Comparison of ENCODE assay signal across 18 cellular contexts in the genomic region with DNA sequence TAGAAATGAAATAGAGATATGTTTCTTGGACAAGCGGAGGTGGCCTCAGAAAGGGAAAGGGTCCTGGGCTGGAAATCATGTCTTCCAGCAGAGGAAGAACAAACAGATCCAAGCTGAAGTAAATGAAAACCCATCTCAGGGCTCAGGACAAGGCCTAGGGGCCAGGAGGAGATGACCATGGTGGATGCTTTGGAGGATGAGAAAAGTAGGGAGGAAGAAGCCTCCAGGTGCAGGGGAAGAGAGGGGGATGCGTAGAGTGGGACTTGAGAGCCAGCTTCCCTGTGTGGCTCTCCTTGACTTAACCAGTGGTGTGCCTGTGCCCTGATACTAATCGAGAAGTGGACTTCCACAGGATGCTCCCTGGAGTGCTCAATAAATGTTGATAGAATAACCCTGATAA.
A peak's percentile ranks its signal among the peaks of the same experiment; 100 is the strongest.
DNase-seq lines count a peak whose midpoint lies in the region; ATAC-seq, FAIRE-seq and TF ChIP-seq lines count a peak whose summit lies in the region.
"Had no signal": no experiment of that assay in that cellular context is flagged by ENCODE, and none has a peak within 500 bp of the region (broad histone marks: within the 10 kb centered on the region; RNA-seq: fewer than 3 reads in every experiment).

No MANE protein-coding gene starts in this region.

- intact Hi-C loops in esophagus muscularis mucosa (cut with DNase I), result no loop called here

- H4K5ac ChIP-seq in H9 (ENCODE audit: insufficient read length, low read depth, low read length), result no peak overlapping the region

- H2BK120ac ChIP-seq in H9 (ENCODE audit: low read depth, low read length, poor library complexity, severe bottlenecking), result no peak overlapping the region

- no peak for TF ChIP-seq EP300 in esophagus muscularis mucosa (IDR thresholded peaks at IDR 0.05)

- TF ChIP-seq CTCF in H9 (conservative IDR thresholded peaks at IDR 0.05), result no peak
- TF ChIP-seq CTCF in astrocyte (IDR thresholded peaks at IDR 0.05; ENCODE audit: insufficient read depth, low read depth, low read length), result no peak
- TF ChIP-seq CTCF in esophagus muscularis mucosa (IDR thresholded peaks at IDR 0.05), result no peak

- no peak overlapping the region for H3K27ac ChIP-seq in H9 (ENCODE audit: insufficient read length, low read depth, low read length)
- H3K27ac ChIP-seq in astrocyte (ENCODE audit: low read depth, low read length), result no peak overlapping the region
- H3K27ac ChIP-seq in esophagus muscularis mucosa (replicated peaks in 1 of 4), result no peak overlapping the region
- H3K27ac ChIP-seq: A549, C4-2B, HL-60 had no signal

- H3K27me3 Mint-ChIP-seq in H9 (ENCODE audit: low read depth) (peaks cover 2% of the 10 kb centered on the region), astrocyte (ENCODE audit: low read depth, unreplicated experiment) (peaks cover 21% of the 10 kb centered on the region)
- no peaks in the 10 kb centered on the region for H3K27me3 Mint-ChIP-seq in stimulated activated naive B cell treated with anti-CD40 and anti-IgM and Interleukin-4, amounts not matched to agents 10 μg/mL and 1 μg/mL and 100 μg/mL, for 72 hours

- peaks cover 4 to 14% of the 10 kb centered on the region in 2 experiments; a peak in 4 of 5 replicates for H3K9me3 Mint-ChIP-seq in H9
- peaks cover 12% of the 10 kb centered on the region for H3K9me3 Mint-ChIP-seq in astrocyte (ENCODE audit: unreplicated experiment)
- H3K9me3 Mint-ChIP-seq in stimulated activated naive B cell treated with anti-CD40 and anti-IgM and Interleukin-4, amounts not matched to agents 10 μg/mL and 1 μg/mL and 100 μg/mL, for 72 hours, result peaks cover 11 to 16% of the 10 kb centered on the region in 2 donors

- H3T11ph ChIP-seq in H9 (ENCODE audit: low read length), result no peak overlapping the region

- no peak overlapping the region for H2BK20ac ChIP-seq in H9 (ENCODE audit: low read depth, low read length, poor library complexity, severe bottlenecking)

- no peak overlapping the region for H3K56ac ChIP-seq in H9 (ENCODE audit: insufficient read length, low read depth, low read length)

- H3K27ac Mint-ChIP-seq in H9 (no peak overlapping the region; a peak in 1 of 7 replicates), astrocyte (ENCODE audit: unreplicated experiment) (no peak overlapping the region)
- peak overlapping the region; percentile 34 for H3K27ac Mint-ChIP-seq in stimulated activated naive B cell treated with anti-CD40 and anti-IgM and Interleukin-4, amounts not matched to agents 10 μg/mL and 1 μg/mL and 100 μg/mL, for 72 hours
- H3K27ac Mint-ChIP-seq: CD4-positive, alpha-beta memory T cell; HFFc6 had no signal

- H2BK5ac ChIP-seq in H9 (ENCODE audit: insufficient read length, low read length), result no peak overlapping the region

- no peak for TF ChIP-seq POLR2A in esophagus muscularis mucosa (IDR thresholded peaks at IDR 0.05; ENCODE audit: low read depth)

- no peaks in the 10 kb centered on the region for H3K9me3 ChIP-seq in H9 (ENCODE audit: control insufficient read depth, low read depth, low read length)
- H3K9me3 ChIP-seq in astrocyte (ENCODE audit: insufficient read depth, low read depth, low read length), result peaks cover 9% of the 10 kb centered on the region
- peaks cover 0 to 13% (median 9%) of the 10 kb centered on the region in 4 donors for H3K9me3 ChIP-seq in esophagus muscularis mucosa

- H3K36me3 Mint-ChIP-seq in H9 (ENCODE audit: insufficient read depth in 1 of 3, low read depth in 3 of 3) (peaks cover 0 to 9% (median 3%) of the 10 kb centered on the region in 3 experiments; a peak in 4 of 7 replicates), astrocyte (ENCODE audit: low read depth, unreplicated experiment) (peaks cover 8% of the 10 kb centered on the region)
- peaks cover 4 to 10% of the 10 kb centered on the region in 2 donors for H3K36me3 Mint-ChIP-seq in stimulated activated naive B cell treated with anti-CD40 and anti-IgM and Interleukin-4, amounts not matched to agents 10 μg/mL and 1 μg/mL and 100 μg/mL, for 72 hours

- no peaks in the 10 kb centered on the region for H4K20me1 ChIP-seq in H9 (ENCODE audit: control insufficient read depth, insufficient read depth, insufficient read length)
- H4K20me1 ChIP-seq in astrocyte (ENCODE audit: insufficient read depth, low read length), result no peaks in the 10 kb centered on the region

- H3K4me3 Mint-ChIP-seq in H9 (no peak overlapping the region), astrocyte (ENCODE audit: unreplicated experiment) (peak overlapping the region; percentile 46)
- H3K4me3 Mint-ChIP-seq in stimulated activated naive B cell treated with anti-CD40 and anti-IgM and Interleukin-4, amounts not matched to agents 10 μg/mL and 1 μg/mL and 100 μg/mL, for 72 hours, result no peak overlapping the region
- H3K4me3 Mint-ChIP-seq: CD4-positive, alpha-beta memory T cell; HFFc6 had no signal

- ATAC-seq in stimulated activated naive B cell treated with anti-CD40 and anti-IgM and Interleukin-4, amounts not matched to agents 10 μg/mL and 1 μg/mL and 100 μg/mL, for 72 hours (replicated peaks), result no peak
- ATAC-seq: A549 had no signal

- H3K14ac ChIP-seq in H9 (ENCODE audit: insufficient read depth, low read length), result no peak overlapping the region

- H3K36me3 ChIP-seq in astrocyte (ENCODE audit: insufficient read depth, low read length), result no peaks in the 10 kb centered on the region
- H3K36me3 ChIP-seq in esophagus muscularis mucosa, result no peaks in the 10 kb centered on the region
- H3K36me3 ChIP-seq: BE2C had no signal

- no peak overlapping the region for H4K8ac ChIP-seq in H9 (replicated peaks; ENCODE audit: insufficient read length, low read depth, low read length)

- H3K23ac ChIP-seq in H9 (ENCODE audit: insufficient read length, low read depth, low read length), result no peak overlapping the region

- no peak overlapping the region for H2AK5ac ChIP-seq in H9 (ENCODE audit: insufficient read length, low read length)

- H4K91ac ChIP-seq in H9 (ENCODE audit: insufficient read length, low read depth, low read length), result no peak overlapping the region

- no CpG with 5 or more reads among the region's 3 CpGs for WGBS in H9 (ENCODE audit: extremely low coverage, insufficient read length, low lambda C conversion rate)
- 91% methylated on average over 3 of the region's 3 CpGs for WGBS in esophagus muscularis mucosa

- H2AFZ ChIP-seq in H9 (ENCODE audit: low read length) (no peak overlapping the region), astrocyte (ENCODE audit: low read depth, low read length) (no peak overlapping the region)

- H3K4me3 ChIP-seq in astrocyte (ENCODE audit: insufficient read depth, low read depth, low read length), result no peak overlapping the region
- H3K4me3 ChIP-seq in esophagus muscularis mucosa, result no peak overlapping the region
- H3K4me3 ChIP-seq: A549 had no signal

- no peak overlapping the region for H3K4me2 ChIP-seq in H9 (ENCODE audit: insufficient read depth, insufficient read length, low read length)
- no peak overlapping the region for H3K4me2 ChIP-seq in astrocyte (ENCODE audit: low read length)
- H3K4me2 ChIP-seq: A549 had no signal

- peaks cover 2 to 8% of the 10 kb centered on the region in 2 experiments; a peak in 1 of 4 replicates for H3K4me1 Mint-ChIP-seq in H9
- no peaks in the 10 kb centered on the region for H3K4me1 Mint-ChIP-seq in astrocyte (ENCODE audit: low read depth, unreplicated experiment)
- peaks cover 4 to 21% of the 10 kb centered on the region in 2 donors for H3K4me1 Mint-ChIP-seq in stimulated activated naive B cell treated with anti-CD40 and anti-IgM and Interleukin-4, amounts not matched to agents 10 μg/mL and 1 μg/mL and 100 μg/mL, for 72 hours

- H3K79me2 ChIP-seq in H9 (ENCODE audit: insufficient read depth, low read length), result no peaks in the 10 kb centered on the region
- H3K79me2 ChIP-seq in astrocyte (ENCODE audit: insufficient read depth, low read length), result no peaks in the 10 kb centered on the region

- H3K27me3 ChIP-seq in H9 (ENCODE audit: insufficient read depth, low read length) (no peaks in the 10 kb centered on the region), astrocyte (ENCODE audit: insufficient read depth, low read length) (no peaks in the 10 kb centered on the region), esophagus muscularis mucosa (no peaks in the 10 kb centered on the region)
- H3K27me3 ChIP-seq: BE2C had no signal

- H3K4me1 ChIP-seq in H9 (ENCODE audit: insufficient read depth, low read length), result no peaks in the 10 kb centered on the region
- no peaks in the 10 kb centered on the region for H3K4me1 ChIP-seq in astrocyte (ENCODE audit: insufficient read depth, low read length)
- H3K4me1 ChIP-seq in esophagus muscularis mucosa, result no peaks in the 10 kb centered on the region
- H3K4me1 ChIP-seq: A549 had no signal

- H3K79me1 ChIP-seq in H9 (ENCODE audit: insufficient read depth, low read depth, low read length, poor library complexity, severe bottlenecking), result no peaks in the 10 kb centered on the region

- H3K4ac ChIP-seq in H9 (ENCODE audit: low read depth, low read length), result no peak overlapping the region

- no peak overlapping the region for H2BK12ac ChIP-seq in H9 (ENCODE audit: insufficient read length, low read depth, low read length)

- no peak overlapping the region for H3K9ac ChIP-seq in H9 (ENCODE audit: extremely low read depth, insufficient read length, low read length)
- H3K9ac ChIP-seq in astrocyte (ENCODE audit: low read length), result no peak overlapping the region

- FAIRE-seq in astrocyte (lab: Jason Lieb, UNC), result no peak
- FAIRE-seq: A549, GM12891, GM19239, H1 had no signal

- no peaks in the 10 kb centered on the region for H3K23me2 ChIP-seq in H9 (ENCODE audit: insufficient read length, low read depth, low read length, poor library complexity, severe bottlenecking)

- DNase-seq in H9 (peak; percentile 4), astrocyte (ENCODE audit: low read depth) (no peak), esophagus muscularis mucosa (ENCODE audit: extremely low spot score) (peak; percentile 68), NAMALWA (ENCODE audit: low spot score) (no peak), GF-D8 (lab: John Stamatoyannopoulos, UW) (no peak)
- no peak for DNase-seq in stimulated activated naive B cell treated with anti-CD40 and anti-IgM and Interleukin-4, amounts not matched to agents 10 μg/mL and 1 μg/mL and 100 μg/mL, for 72 hours
- no peak for DNase-seq in effector CD4-positive, alpha-beta T cell
- DNase-seq: BE2C; CD4-positive, alpha-beta memory T cell; DMS79; HCEC 1CT; HFFc6 had no signal

- H3K18ac ChIP-seq in H9 (ENCODE audit: insufficient read length, low read depth, low read length), result no peak overlapping the region

- no peak overlapping the region for H2BK15ac ChIP-seq in H9 (ENCODE audit: low read depth, low read length)

Comparison
In these comparisons a context has a peak if more than half of its experiments do, and no peak if none do; other contexts are left out.
1. DNase-seq: peak in H9 (single experiment) and esophagus muscularis mucosa (single experiment); none in astrocyte (single experiment), stimulated activated naive B cell treated with anti-CD40 and anti-IgM and Interleukin-4, amounts not matched to agents 10 μg/mL and 1 μg/mL and 100 μg/mL, for 72 hours (single experiment), NAMALWA (single experiment), GF-D8 (single experiment) and effector CD4-positive, alpha-beta T cell (single experiment).